Comparison of ENCODE assay signal across 9 cellular contexts in the genomic region with DNA sequence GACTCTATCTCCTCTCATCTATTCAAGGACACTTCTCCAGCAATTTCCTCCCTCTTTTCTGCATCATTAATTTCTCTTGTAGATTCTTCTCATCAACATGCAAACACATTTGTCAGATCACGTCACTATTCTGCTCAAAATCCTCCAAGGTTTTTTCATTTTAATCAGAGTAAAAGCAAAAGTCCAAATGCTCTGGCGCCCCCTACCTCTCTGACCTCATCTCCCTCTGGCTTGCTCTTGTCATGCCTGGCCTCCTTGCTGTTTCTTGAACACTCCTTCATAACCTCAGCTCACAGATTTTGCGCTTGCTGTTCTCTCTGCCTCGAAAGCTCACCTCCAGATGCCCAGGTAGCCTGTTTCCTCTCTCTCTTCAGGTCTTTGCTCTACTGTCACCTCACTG. TPM values are rescaled to one million over a fixed set of nuclear protein-coding genes. Genes with fewer than 3 reads are reported as not detected.
DNase-seq lines count a peak whose midpoint lies in the region; ATAC-seq and TF ChIP-seq lines count a peak whose summit lies in the region.
"Had no signal": no experiment of that assay in that cellular context is flagged by ENCODE, and none has a peak within 500 bp of the region (broad histone marks: within the 10 kb centered on the region; RNA-seq: fewer than 3 reads in every experiment).

No MANE protein-coding gene starts in this region.

- no peak overlapping the region for H3K27ac ChIP-seq in GM23338 (ENCODE audit: low read depth)

- H4K20me1 ChIP-seq in GM23338 (replicated peaks; ENCODE audit: insufficient read depth), result peaks cover 10% of the 10 kb centered on the region

- H3F3A ChIP-seq in GM23338 (replicated peaks; ENCODE audit: low read depth), result peaks cover 3% of the 10 kb centered on the region; the same call in 1 of the 2 replicates

- ATAC-seq in GM23338, result peak; percentile 76
- ATAC-seq in left colon, result peak; percentile 32
- ATAC-seq in HG02798 (IDR thresholded peaks at IDR 0.05; ENCODE audit: poor library complexity, unreplicated experiment), result no peak
- no peak for ATAC-seq in HG03108 (IDR thresholded peaks at IDR 0.05; ENCODE audit: unreplicated experiment)
- ATAC-seq in HG02884 (IDR thresholded peaks at IDR 0.05; ENCODE audit: unreplicated experiment), result no peak

- no peaks in the 10 kb centered on the region for H3K79me2 ChIP-seq in GM23338 (replicated peaks; ENCODE audit: insufficient read depth)

- no peak overlapping the region for H3K4me3 Mint-ChIP-seq in GM23338

- peaks cover 2% of the 10 kb centered on the region for H3K27me3 Mint-ChIP-seq in GM23338 (ENCODE audit: insufficient read depth, low read depth, poor library complexity)

- no peaks in the 10 kb centered on the region for H3K4me1 ChIP-seq in GM23338 (ENCODE audit: insufficient read depth)

- no peak overlapping the region for H3K4me3 ChIP-seq in GM23338

- no peak overlapping the region for H3K27ac Mint-ChIP-seq in GM23338

- no peak overlapping the region for H3K4me2 ChIP-seq in GM23338

- H3K36me3 Mint-ChIP-seq in GM23338 (ENCODE audit: low read depth), result peaks cover 82% of the 10 kb centered on the region

- H3K9me3 Mint-ChIP-seq in GM23338, result no peaks in the 10 kb centered on the region

- no peak overlapping the region for H2AFZ ChIP-seq in GM23338

- no peaks in the 10 kb centered on the region for H3K27me3 ChIP-seq in GM23338 (ENCODE audit: insufficient read depth)

- no peaks in the 10 kb centered on the region for H3K9me2 ChIP-seq in GM23338 (ENCODE audit: insufficient read depth)

- peak; percentile 70 to 75 for TF ChIP-seq CTCF in GM23338 (conservative IDR thresholded peaks at IDR 0.05; ENCODE audit: low read depth in 2 of 2)

- DNase-seq in CD1c-positive myeloid dendritic cell (ENCODE audit: extremely low spot score) (peak; percentile 8), GM23338 (ENCODE audit: low spot score) (peak; percentile 74), left colon (no peak), T1000 (lab: John Stamatoyannopoulos, UW) (no peak)
- peak; percentile 22 to 26 for DNase-seq in activated CD4-positive, alpha-beta T cell treated with anti-CD3 and anti-CD28 coated beads, Interleukin-2, amount 50 U/mL, for 48 hours

- H3K4me1 Mint-ChIP-seq in GM23338, result no peaks in the 10 kb centered on the region

- intact Hi-C loops in left colon (cut with DNase I, micrococcal nuclease), result no loop called here

- peaks cover 51% of the 10 kb centered on the region for H3K36me3 ChIP-seq in GM23338 (ENCODE audit: insufficient read depth)

TF ChIP-seq in GM23338, 12 proteins besides CTCF, POLR2A, EP300 and RAD21 (continues in another document):
- TF ChIP-seq STAT1 (IDR thresholded peaks at IDR 0.05; ENCODE audit: unreplicated experiment) (no peak), ZNF114 (CRISPR knock-in tag; IDR thresholded peaks at IDR 0.05) (no peak), CREB1 (CRISPR knock-in tag; IDR thresholded peaks at IDR 0.05; ENCODE audit: low read depth) (no peak), POLR2AphosphoS5 (IDR thresholded peaks at IDR 0.05; ENCODE audit: low read depth) (no peak), JUNB (IDR thresholded peaks at IDR 0.05; ENCODE audit: unreplicated experiment) (no peak)
- TF ChIP-seq, protein P1, sequence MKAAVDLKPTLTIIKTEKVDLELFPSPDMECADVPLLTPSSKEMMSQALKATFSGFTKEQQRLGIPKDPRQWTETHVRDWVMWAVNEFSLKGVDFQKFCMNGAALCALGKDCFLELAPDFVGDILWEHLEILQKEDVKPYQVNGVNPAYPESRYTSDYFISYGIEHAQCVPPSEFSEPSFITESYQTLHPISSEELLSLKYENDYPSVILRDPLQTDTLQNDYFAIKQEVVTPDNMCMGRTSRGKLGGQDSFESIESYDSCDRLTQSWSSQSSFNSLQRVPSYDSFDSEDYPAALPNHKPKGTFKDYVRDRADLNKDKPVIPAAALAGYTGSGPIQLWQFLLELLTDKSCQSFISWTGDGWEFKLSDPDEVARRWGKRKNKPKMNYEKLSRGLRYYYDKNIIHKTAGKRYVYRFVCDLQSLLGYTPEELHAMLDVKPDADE (IDR thresholded peaks at IDR 0.05), result no peak
- TF ChIP-seq, protein P2, sequence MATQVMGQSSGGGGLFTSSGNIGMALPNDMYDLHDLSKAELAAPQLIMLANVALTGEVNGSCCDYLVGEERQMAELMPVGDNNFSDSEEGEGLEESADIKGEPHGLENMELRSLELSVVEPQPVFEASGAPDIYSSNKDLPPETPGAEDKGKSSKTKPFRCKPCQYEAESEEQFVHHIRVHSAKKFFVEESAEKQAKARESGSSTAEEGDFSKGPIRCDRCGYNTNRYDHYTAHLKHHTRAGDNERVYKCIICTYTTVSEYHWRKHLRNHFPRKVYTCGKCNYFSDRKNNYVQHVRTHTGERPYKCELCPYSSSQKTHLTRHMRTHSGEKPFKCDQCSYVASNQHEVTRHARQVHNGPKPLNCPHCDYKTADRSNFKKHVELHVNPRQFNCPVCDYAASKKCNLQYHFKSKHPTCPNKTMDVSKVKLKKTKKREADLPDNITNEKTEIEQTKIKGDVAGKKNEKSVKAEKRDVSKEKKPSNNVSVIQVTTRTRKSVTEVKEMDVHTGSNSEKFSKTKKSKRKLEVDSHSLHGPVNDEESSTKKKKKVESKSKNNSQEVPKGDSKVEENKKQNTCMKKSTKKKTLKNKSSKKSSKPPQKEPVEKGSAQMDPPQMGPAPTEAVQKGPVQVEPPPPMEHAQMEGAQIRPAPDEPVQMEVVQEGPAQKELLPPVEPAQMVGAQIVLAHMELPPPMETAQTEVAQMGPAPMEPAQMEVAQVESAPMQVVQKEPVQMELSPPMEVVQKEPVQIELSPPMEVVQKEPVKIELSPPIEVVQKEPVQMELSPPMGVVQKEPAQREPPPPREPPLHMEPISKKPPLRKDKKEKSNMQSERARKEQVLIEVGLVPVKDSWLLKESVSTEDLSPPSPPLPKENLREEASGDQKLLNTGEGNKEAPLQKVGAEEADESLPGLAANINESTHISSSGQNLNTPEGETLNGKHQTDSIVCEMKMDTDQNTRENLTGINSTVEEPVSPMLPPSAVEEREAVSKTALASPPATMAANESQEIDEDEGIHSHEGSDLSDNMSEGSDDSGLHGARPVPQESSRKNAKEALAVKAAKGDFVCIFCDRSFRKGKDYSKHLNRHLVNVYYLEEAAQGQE (IDR thresholded peaks at IDR 0.05; ENCODE audit: unreplicated experiment), result no peak
- TF ChIP-seq, protein P3, sequence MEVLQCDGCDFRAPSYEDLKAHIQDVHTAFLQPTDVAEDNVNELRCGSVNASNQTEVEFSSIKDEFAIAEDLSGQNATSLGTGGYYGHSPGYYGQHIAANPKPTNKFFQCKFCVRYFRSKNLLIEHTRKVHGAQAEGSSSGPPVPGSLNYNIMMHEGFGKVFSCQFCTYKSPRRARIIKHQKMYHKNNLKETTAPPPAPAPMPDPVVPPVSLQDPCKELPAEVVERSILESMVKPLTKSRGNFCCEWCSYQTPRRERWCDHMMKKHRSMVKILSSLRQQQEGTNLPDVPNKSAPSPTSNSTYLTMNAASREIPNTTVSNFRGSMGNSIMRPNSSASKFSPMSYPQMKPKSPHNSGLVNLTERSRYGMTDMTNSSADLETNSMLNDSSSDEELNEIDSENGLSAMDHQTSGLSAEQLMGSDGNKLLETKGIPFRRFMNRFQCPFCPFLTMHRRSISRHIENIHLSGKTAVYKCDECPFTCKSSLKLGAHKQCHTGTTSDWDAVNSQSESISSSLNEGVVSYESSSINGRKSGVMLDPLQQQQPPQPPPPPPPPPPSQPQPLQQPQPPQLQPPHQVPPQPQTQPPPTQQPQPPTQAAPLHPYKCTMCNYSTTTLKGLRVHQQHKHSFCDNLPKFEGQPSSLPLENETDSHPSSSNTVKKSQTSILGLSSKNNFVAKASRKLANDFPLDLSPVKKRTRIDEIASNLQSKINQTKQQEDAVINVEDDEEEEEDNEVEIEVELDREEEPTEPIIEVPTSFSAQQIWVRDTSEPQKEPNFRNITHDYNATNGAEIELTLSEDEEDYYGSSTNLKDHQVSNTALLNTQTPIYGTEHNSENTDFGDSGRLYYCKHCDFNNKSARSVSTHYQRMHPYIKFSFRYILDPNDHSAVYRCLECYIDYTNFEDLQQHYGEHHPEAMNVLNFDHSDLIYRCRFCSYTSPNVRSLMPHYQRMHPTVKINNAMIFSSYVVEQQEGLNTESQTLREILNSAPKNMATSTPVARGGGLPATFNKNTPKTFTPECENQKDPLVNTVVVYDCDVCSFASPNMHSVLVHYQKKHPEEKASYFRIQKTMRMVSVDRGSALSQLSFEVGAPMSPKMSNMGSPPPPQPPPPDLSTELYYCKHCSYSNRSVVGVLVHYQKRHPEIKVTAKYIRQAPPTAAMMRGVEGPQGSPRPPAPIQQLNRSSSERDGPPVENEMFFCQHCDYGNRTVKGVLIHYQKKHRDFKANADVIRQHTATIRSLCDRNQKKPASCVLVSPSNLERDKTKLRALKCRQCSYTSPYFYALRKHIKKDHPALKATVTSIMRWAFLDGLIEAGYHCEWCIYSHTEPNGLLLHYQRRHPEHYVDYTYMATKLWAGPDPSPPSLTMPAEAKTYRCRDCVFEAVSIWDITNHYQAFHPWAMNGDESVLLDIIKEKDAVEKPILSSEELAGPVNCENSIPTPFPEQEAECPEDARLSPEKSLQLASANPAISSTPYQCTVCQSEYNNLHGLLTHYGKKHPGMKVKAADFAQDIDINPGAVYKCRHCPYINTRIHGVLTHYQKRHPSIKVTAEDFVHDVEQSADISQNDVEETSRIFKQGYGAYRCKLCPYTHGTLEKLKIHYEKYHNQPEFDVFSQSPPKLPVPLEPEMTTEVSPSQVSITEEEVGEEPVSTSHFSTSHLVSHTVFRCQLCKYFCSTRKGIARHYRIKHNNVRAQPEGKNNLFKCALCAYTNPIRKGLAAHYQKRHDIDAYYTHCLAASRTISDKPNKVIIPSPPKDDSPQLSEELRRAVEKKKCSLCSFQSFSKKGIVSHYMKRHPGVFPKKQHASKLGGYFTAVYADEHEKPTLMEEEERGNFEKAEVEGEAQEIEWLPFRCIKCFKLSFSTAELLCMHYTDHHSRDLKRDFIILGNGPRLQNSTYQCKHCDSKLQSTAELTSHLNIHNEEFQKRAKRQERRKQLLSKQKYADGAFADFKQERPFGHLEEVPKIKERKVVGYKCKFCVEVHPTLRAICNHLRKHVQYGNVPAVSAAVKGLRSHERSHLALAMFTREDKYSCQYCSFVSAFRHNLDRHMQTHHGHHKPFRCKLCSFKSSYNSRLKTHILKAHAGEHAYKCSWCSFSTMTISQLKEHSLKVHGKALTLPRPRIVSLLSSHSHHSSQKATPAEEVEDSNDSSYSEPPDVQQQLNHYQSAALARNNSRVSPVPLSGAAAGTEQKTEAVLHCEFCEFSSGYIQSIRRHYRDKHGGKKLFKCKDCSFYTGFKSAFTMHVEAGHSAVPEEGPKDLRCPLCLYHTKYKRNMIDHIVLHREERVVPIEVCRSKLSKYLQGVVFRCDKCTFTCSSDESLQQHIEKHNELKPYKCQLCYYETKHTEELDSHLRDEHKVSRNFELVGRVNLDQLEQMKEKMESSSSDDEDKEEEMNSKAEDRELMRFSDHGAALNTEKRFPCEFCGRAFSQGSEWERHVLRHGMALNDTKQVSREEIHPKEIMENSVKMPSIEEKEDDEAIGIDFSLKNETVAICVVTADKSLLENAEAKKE (CRISPR knock-in tag; IDR thresholded peaks at IDR 0.05), result no peak

RNA-seq across cellular contexts. Expression of a gene that starts 22.4 kb away (rescaled TPM):
- 99.0 and 106 TPM in 2 replicates for total RNA-seq in GM23338 (2014; rRNA removed; shearing (Covaris generic))
- polyA plus RNA-seq in GM23338 (2016; fragmentation: Nextera tagmentation; extraction: Ambion mirVana), result 44.5 and 52.5 TPM in 2 replicates
- 100 to 1,000 TPM in 1 of 2 donors, 10 to 100 TPM in 1; 87.2 to 117 TPM for total RNA-seq in left colon

RNA-seq across cellular contexts. Expression of a gene that starts 32.0 kb away (rescaled TPM):
- not detected in 2 replicates for total RNA-seq in GM23338 (2014; rRNA removed; shearing (Covaris generic))
- not detected in 2 replicates for polyA plus RNA-seq in GM23338 (2016; fragmentation: Nextera tagmentation; extraction: Ambion mirVana)
- not detected for total RNA-seq in left colon
- total RNA-seq: skeletal muscle tissue had no signal

Comparison
In these comparisons a context has a peak if more than half of its experiments do, and no peak if none do; other contexts are left out.
1. DNase-seq: peak in CD1c-positive myeloid dendritic cell (single experiment), GM23338 (single experiment) and activated CD4-positive, alpha-beta T cell treated with anti-CD3 and anti-CD28 coated beads, Interleukin-2, amount 50 U/mL, for 48 hours (2 of 2); none in left colon (0 of 2) and T1000 (single experiment).
2. ATAC-seq: peak in GM23338 (single experiment) and left colon (single experiment); none in HG02798 (single experiment), HG03108 (single experiment) and HG02884 (single experiment).